31 cellular contexts compared by ENCODE assay signal in genomic region chr11:79086056-79086455, GRCh38.
DNase-seq lines count a peak whose midpoint lies in the region; ATAC-seq and TF ChIP-seq lines count a peak whose summit lies in the region.
"Had no signal": no experiment of that assay in that cellular context is flagged by ENCODE, and none has a peak within 500 bp of the region (broad histone marks: within the 10 kb centered on the region; RNA-seq: fewer than 3 reads in every experiment).

No MANE protein-coding gene starts in this region.

- no peak overlapping the region for H4K12ac ChIP-seq in trophoblast cell (ENCODE audit: low read depth, low read length)

- intact Hi-C loops in HCT116 (cut with micrococcal nuclease) (no loop called here), testis (cut with DNase I; ENCODE audit: low total_unique reads) (no loop called here)

- TF ChIP-seq POLR2A in HCT116 (IDR thresholded peaks at IDR 0.05; ENCODE audit: borderline replicate concordance, extremely low read depth, insufficient read depth, insufficient read length): no peak
- TF ChIP-seq POLR2A in testis (IDR thresholded peaks at IDR 0.05): no peak

- H4K20me1 ChIP-seq in HCT116 (ENCODE audit: insufficient read depth): no peaks in the 10 kb centered on the region

- H3K4me2 ChIP-seq in HCT116 (ENCODE audit: low read length): peak overlapping the region; percentile 42; the same call in 1 of the 2 replicates
- H3K4me2 ChIP-seq in mesenchymal stem cell (ENCODE audit: low read length, poor library complexity, severe bottlenecking): no peak overlapping the region
- H3K4me2 ChIP-seq in trophoblast cell (ENCODE audit: low read length): no peak overlapping the region

- no peak overlapping the region for H3K9ac ChIP-seq in HCT116 (ENCODE audit: low read length)
- H3K9ac ChIP-seq in mesenchymal stem cell (ENCODE audit: low read length): no peak overlapping the region
- H3K9ac ChIP-seq in trophoblast cell (ENCODE audit: low read length): no peak overlapping the region
- H3K9ac ChIP-seq: GM23248 had no signal

- H3K27ac ChIP-seq in HCT116 (ENCODE audit: low read depth, low read length) (no peak overlapping the region), RWPE1 (peak overlapping the region; percentile 70), mesenchymal stem cell (ENCODE audit: low read length, poor library complexity, severe bottlenecking) (peak overlapping the region; percentile 97), trophoblast cell (ENCODE audit: low read depth, low read length) (peak overlapping the region; percentile 68), testis (no peak overlapping the region)
- H3K27ac ChIP-seq: C4-2B, GM23248, upper lobe of right lung had no signal

- TF ChIP-seq RAD21 in HCT116 (IDR thresholded peaks at IDR 0.05; ENCODE audit: low read depth): no peak

- no TSS peak for BruUV-seq in HCT116 (replicated peaks; lab: Mats Ljungman, UMichigan)

- H3K4me1 ChIP-seq in HCT116 (ENCODE audit: control insufficient read depth in 1 of 2, insufficient read depth in 2 of 2, low read length in 2 of 2) (peaks cover 9 to 21% of the 10 kb centered on the region in 2 experiments), mesenchymal stem cell (ENCODE audit: control insufficient read depth, insufficient read depth, low read depth, low read length) (peaks cover 34% of the 10 kb centered on the region), trophoblast cell (ENCODE audit: control insufficient read depth in 1 of 2, insufficient read depth in 2 of 2, low read length in 2 of 2) (peaks cover 29 to 47% of the 10 kb centered on the region in 2 experiments), testis (no peaks in the 10 kb centered on the region)
- H3K4me1 ChIP-seq: upper lobe of right lung had no signal

- H2BK120ac ChIP-seq in mesenchymal stem cell (ENCODE audit: low read depth, low read length): no peak overlapping the region
- H2BK120ac ChIP-seq in trophoblast cell (ENCODE audit: insufficient read depth, low read length, poor library complexity): peak overlapping the region; percentile 84

- H2BK15ac ChIP-seq in mesenchymal stem cell (ENCODE audit: low read depth, poor library complexity, severe bottlenecking): no peak overlapping the region

- H3K18ac ChIP-seq in mesenchymal stem cell (ENCODE audit: low read depth in 1 of 2, low read length in 2 of 2) (no peak overlapping the region), trophoblast cell (ENCODE audit: low read length) (peak overlapping the region; percentile 60)

- H3K4me3 ChIP-seq in HCT116 (replicated peaks in 1 of 2; ENCODE audit: low read depth in 1 of 2, low read length in 2 of 2) (no peak overlapping the region), mesenchymal stem cell (ENCODE audit: insufficient read depth in 1 of 2, low read depth in 1 of 2, low read length in 2 of 2) (no peak overlapping the region), trophoblast cell (ENCODE audit: low read depth, low read length) (no peak overlapping the region), testis (no peak overlapping the region)
- H3K4me3 ChIP-seq: GM23248, upper lobe of right lung had no signal

- H4K91ac ChIP-seq in mesenchymal stem cell (ENCODE audit: low read length) (no peak overlapping the region), trophoblast cell (ENCODE audit: low read depth, low read length) (peak overlapping the region; percentile 80)

- H3K9me3 ChIP-seq in HCT116 (ENCODE audit: control insufficient read depth in 1 of 2, insufficient read depth in 1 of 2, low read depth in 1 of 2, low read length in 2 of 2): no peaks in the 10 kb centered on the region
- H3K9me3 ChIP-seq in mesenchymal stem cell (ENCODE audit: control insufficient read depth, low read length): no peaks in the 10 kb centered on the region
- no peaks in the 10 kb centered on the region for H3K9me3 ChIP-seq in trophoblast cell (ENCODE audit: insufficient read depth, low read depth, low read length)
- H3K9me3 ChIP-seq in testis: no peaks in the 10 kb centered on the region
- H3K9me3 ChIP-seq: upper lobe of right lung had no signal

- H3K14ac ChIP-seq in mesenchymal stem cell (ENCODE audit: low read length in 2 of 2) (no peak overlapping the region), trophoblast cell (ENCODE audit: low read length) (peak overlapping the region; percentile 16)

- H2BK5ac ChIP-seq in mesenchymal stem cell (ENCODE audit: low read depth, low read length, poor library complexity, severe bottlenecking): peak overlapping the region; percentile 90
- H2BK5ac ChIP-seq in trophoblast cell (ENCODE audit: low read depth, low read length, poor library complexity): peak overlapping the region; percentile 84

- POLR2A ChIA-PET in HCT116 (lab: Charles Lee) (no interaction called here), RWPE1 (lab: Yijun Ruan, JAX; ENCODE audit: low non-redundant PET) (no interaction called here)

- H3K36me3 ChIP-seq in HCT116 (ENCODE audit: control insufficient read depth in 1 of 2, insufficient read depth in 2 of 2, low read length in 2 of 2) (no peaks in the 10 kb centered on the region), mesenchymal stem cell (ENCODE audit: control insufficient read depth in 1 of 2, insufficient read depth in 2 of 2, low read depth in 1 of 2, low read length in 2 of 2) (no peaks in the 10 kb centered on the region), trophoblast cell (ENCODE audit: control insufficient read depth in 1 of 2, insufficient read depth in 2 of 2, low read length in 2 of 2) (no peaks in the 10 kb centered on the region), testis (ENCODE audit: low read depth, missing control alignments) (no peaks in the 10 kb centered on the region)
- H3K36me3 ChIP-seq: upper lobe of right lung had no signal

- no peaks in the 10 kb centered on the region for H3K27me3 ChIP-seq in HCT116 (ENCODE audit: insufficient read depth, low read length)
- no peaks in the 10 kb centered on the region for H3K27me3 ChIP-seq in mesenchymal stem cell (ENCODE audit: control insufficient read depth in 1 of 2, insufficient read depth in 1 of 2, low read length in 2 of 2)
- no peaks in the 10 kb centered on the region for H3K27me3 ChIP-seq in trophoblast cell (ENCODE audit: insufficient read depth, low read length)
- H3K27me3 ChIP-seq in testis: no peaks in the 10 kb centered on the region
- H3K27me3 ChIP-seq: upper lobe of right lung had no signal

- WGBS in mesenchymal stem cell: 86% methylated on average over 2 of the region's 2 CpGs
- WGBS in trophoblast cell (ENCODE audit: extremely low coverage, insufficient coverage, insufficient read length): no CpG with 5 or more reads among the region's 2 CpGs
- 90 to 93% methylated on average over 2 of the region's 2 CpGs for WGBS in testis, 2 donors

- RAD21 ChIA-PET in HCT116 (lab: Charles Lee; ENCODE audit: low non-redundant PET in 1 of 2, low total read pairs in 2 of 2, uncharacterized antibody in 2 of 2, unreplicated experiment in 2 of 2): no interaction called here

- H2AFZ ChIP-seq in HCT116 (ENCODE audit: low read depth, low read length, poor library complexity, severe bottlenecking): no peak overlapping the region
- H2AFZ ChIP-seq in mesenchymal stem cell (ENCODE audit: low read depth, low read length): no peak overlapping the region
- no peak overlapping the region for H2AFZ ChIP-seq in trophoblast cell (ENCODE audit: insufficient read depth, low read length, poor library complexity)
- H2AFZ ChIP-seq: GM23248 had no signal

- no peak overlapping the region for H4K8ac ChIP-seq in mesenchymal stem cell (ENCODE audit: low read length)
- peak overlapping the region; percentile 41 for H4K8ac ChIP-seq in trophoblast cell (ENCODE audit: low read depth, low read length)

- ATAC-seq in HCT116: no peak
- ATAC-seq in GM21390 (IDR thresholded peaks at IDR 0.05; ENCODE audit: unreplicated experiment): no peak
- ATAC-seq: activated CD4-positive, alpha-beta T cell treated with anti-CD3 and anti-CD28 coated beads for 36 hours; activated CD8-positive, alpha-beta T cell treated with anti-CD3 and anti-CD28 coated beads, Interleukin-2, amount 10 ng/mL, durations not matched to agents 7 days and 5 days; activated naive CD4-positive, alpha-beta T cell treated with anti-CD3 and anti-CD28 coated beads, Interleukin-2, amount 50 U/mL, for 72 hours; activated T-helper 17 cell treated with anti-CD3 and anti-CD28 coated beads, Interleukin-2, amount 50 U/mL, for 72 hours; effector memory CD8-positive, alpha-beta T cell; left lobe of liver; PC-3; Right ventricle myocardium inferior; stimulated activated effector memory CD8-positive, alpha-beta T cell treated with anti-CD3 and anti-CD28 coated beads, Interleukin-12 subunit alpha, Interleukin-12 subunit beta, amount 100 ng/mL, for 72 hours; upper lobe of right lung had no signal

- H3K79me1 ChIP-seq in mesenchymal stem cell (replicated peaks; ENCODE audit: low read length, poor library complexity, severe bottlenecking) (no peaks in the 10 kb centered on the region), trophoblast cell (ENCODE audit: low read length) (peaks cover 43% of the 10 kb centered on the region)

- H2BK12ac ChIP-seq in mesenchymal stem cell (ENCODE audit: low read length in 2 of 2) (peak overlapping the region in 1 of 2 experiments; percentile 25), trophoblast cell (ENCODE audit: low read length) (peak overlapping the region; percentile 21)

- peak overlapping the region; percentile 97 for H2AK5ac ChIP-seq in mesenchymal stem cell (ENCODE audit: low read length, severe bottlenecking)
- H2AK5ac ChIP-seq in trophoblast cell (ENCODE audit: low read length): peak overlapping the region; percentile 78

- H3K4ac ChIP-seq in mesenchymal stem cell (ENCODE audit: low read depth in 1 of 2, low read length in 2 of 2) (no peak overlapping the region), trophoblast cell (ENCODE audit: low read depth, low read length) (peak overlapping the region; percentile 68)

- CTCF ChIA-PET in HCT116 (lab: Charles Lee) (interaction anchor here (2.7 kb wide), 1 partner anchor 14 kb away, joined by 12 read pairs; no protein-coding TSS in a partner anchor), RWPE1 (lab: Yijun Ruan, JAX) (interaction anchor here (0.6 kb wide), 1 partner anchor 83 kb away, joined by 6 read pairs; no protein-coding TSS in a partner anchor)

- H3K79me2 ChIP-seq in HCT116 (ENCODE audit: insufficient read depth, low read length) (no peaks in the 10 kb centered on the region), trophoblast cell (ENCODE audit: control insufficient read depth, insufficient read depth, low read length, poor library complexity) (peaks cover 9% of the 10 kb centered on the region)

- H3K23ac ChIP-seq in mesenchymal stem cell (ENCODE audit: low read length in 2 of 2): no peak overlapping the region
- no peak overlapping the region for H3K23ac ChIP-seq in trophoblast cell (ENCODE audit: low read length)

- no peaks in the 10 kb centered on the region for H3K9me2 ChIP-seq in HCT116 (ENCODE audit: insufficient read depth)

- TF ChIP-seq CTCF in HCT116 (IDR thresholded peaks at IDR 0.05 in 2 of 3, conservative IDR thresholded peaks at IDR 0.05 in 1 of 3; ENCODE audit: borderline replicate concordance in 1 of 3, insufficient read depth in 1 of 3, low read depth in 2 of 3, low read length in 2 of 3) (no peak), RWPE1 (conservative IDR thresholded peaks at IDR 0.05; ENCODE audit: low read depth) (no peak), testis (IDR thresholded peaks at IDR 0.05) (no peak)

- no peak for DNase-seq in HCT116 (ENCODE audit: low read depth, low spot score)
- DNase-seq in RWPE1 (ENCODE audit: low spot score): no peak
- no peak for DNase-seq in mesenchymal stem cell
- DNase-seq in trophoblast cell: no peak
- DNase-seq in islet precursor cell: no peak
- DNase-seq in testis: no peak
- DNase-seq: activated CD4-positive, alpha-beta T cell treated with anti-CD3 and anti-CD28 coated beads for 36 hours; activated CD8-positive, alpha-beta T cell treated with anti-CD3 and anti-CD28 coated beads, Interleukin-2, amount 10 ng/mL, durations not matched to agents 7 days and 5 days; caudate nucleus; COR-L47; DMS79 treated with DMSO at 0.1 percent for 48 hours; effector memory CD8-positive, alpha-beta T cell; erythroblast; GF-D8; GM23248; KBM-7; naive B cell; NCI-H1092; NCI-H187 treated with DMSO at 0.1 percent for 48 hours; NCI-H510A treated with DMSO at 0.1 percent for 48 hours; NK-92 treated with Interleukin-12 subunit alpha and Interleukin-12 subunit beta, amount 100 ng/mL, for 24 hours; nucleus accumbens; PC-3; upper lobe of right lung had no signal

Comparison
In these comparisons a context has a peak if more than half of its experiments do, and no peak if none do; other contexts are left out.
1. H3K27ac ChIP-seq: peak in RWPE1 (single experiment), mesenchymal stem cell (single experiment) and trophoblast cell (single experiment); none in HCT116 (single experiment) and testis (0 of 2).